ENCODE assay signal across 25 cellular contexts in genomic region chr7:121153995-121154394, GRCh38.
"Had no signal": no experiment of that assay in that cellular context is flagged by ENCODE, and none has a peak within 500 bp of the region (broad histone marks: within the 10 kb centered on the region; RNA-seq: fewer than 3 reads in every experiment).

No MANE protein-coding gene starts in this region.

- H3K27ac ChIP-seq: epithelial cell of prostate, esophagus squamous epithelium, hepatocyte, pancreas, prostate gland, skin epidermis, suprapubic skin, tibial artery, upper lobe of right lung, VCaP had no signal

- H3K4me1 ChIP-seq: esophagus squamous epithelium, prostate gland, suprapubic skin, upper lobe of right lung had no signal

- H3K9me3 ChIP-seq: esophagus squamous epithelium, pancreas, prostate gland, suprapubic skin, tibial artery, upper lobe of right lung had no signal

- H3K79me2 ChIP-seq: hepatocyte had no signal

- H3K36me3 ChIP-seq: esophagus squamous epithelium, pancreas, prostate gland, suprapubic skin, upper lobe of right lung had no signal

- H3K27me3 ChIP-seq: esophagus squamous epithelium, hepatocyte, pancreas, suprapubic skin, tibial artery, upper lobe of right lung had no signal

- H3K4me3 ChIP-seq: esophagus squamous epithelium, hepatocyte, pancreas, prostate gland, skin epidermis, suprapubic skin, tibial artery, upper lobe of right lung had no signal

- ATAC-seq: activated naive CD4-positive, alpha-beta T cell treated with anti-CD3 and anti-CD28 coated beads, Interleukin-2, amount 50 U/mL, for 72 hours; activated T-cell treated with anti-CD3 and anti-CD28 coated beads, Interleukin-2, amount 50 U/mL, for 72 hours; left cardiac atrium; naive thymus-derived CD4-positive, alpha-beta T cell; pancreas; sciatic nerve; stimulated activated naive B cell treated with anti-CD40 and anti-IgM and Interleukin-4, amounts not matched to agents 10 μg/mL and 1 μg/mL and 100 μg/mL, for 72 hours; upper lobe of right lung had no signal

- DNase-seq: activated CD4-positive, alpha-beta T cell treated with anti-CD3 and anti-CD28 coated beads for 4 hours; activated CD4-positive, alpha-beta T cell treated with anti-CD3 and anti-CD28 coated beads, Interleukin-2, amount 50 U/mL, for 4 hours; activated naive CD4-positive, alpha-beta T cell; activated T-cell treated with anti-CD3 and anti-CD28 coated beads for 4 hours; activated T-cell treated with anti-CD3 and anti-CD28 coated beads, Interleukin-2, amount 50 U/mL, for 72 hours; anterior cingulate cortex; dermis blood vessel endothelial cell; effector CD4-positive, alpha-beta T cell; esophagus squamous epithelium; glutamatergic neuron; left cardiac atrium; naive thymus-derived CD4-positive, alpha-beta T cell; pancreas; retina; stimulated activated naive B cell treated with anti-CD40 and anti-IgM and Interleukin-4, amounts not matched to agents 10 μg/mL and 1 μg/mL and 100 μg/mL, for 72 hours; tibial artery; upper lobe of right lung had no signal

- H3K4me2 ChIP-seq: hepatocyte had no signal

- H2AFZ ChIP-seq: hepatocyte had no signal
